In the genomic region with DNA sequence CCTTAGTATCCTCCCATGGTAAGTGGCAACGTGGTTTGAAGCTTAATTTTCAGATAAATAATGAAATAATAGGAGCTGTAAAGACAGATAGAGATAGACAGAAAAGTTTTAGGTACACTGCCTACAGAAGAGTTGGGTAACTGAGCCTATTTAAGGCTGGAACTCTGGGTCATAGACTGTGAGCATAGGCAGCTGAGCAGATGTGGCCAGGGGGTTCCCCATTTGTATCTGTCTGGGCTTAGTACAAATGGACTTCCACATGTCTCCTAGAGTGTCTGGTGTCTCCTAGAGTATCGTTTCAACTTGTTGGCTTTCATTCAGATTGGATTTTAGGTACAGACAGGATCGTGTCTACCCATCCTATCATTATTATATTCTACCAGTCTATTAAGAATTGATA, we compare ENCODE assay signal across 7 cellular contexts.
"Had no signal": no experiment of that assay in that cellular context is flagged by ENCODE, and none has a peak within 500 bp of the region (broad histone marks: within the 10 kb centered on the region; RNA-seq: fewer than 3 reads in every experiment).

No MANE protein-coding gene starts in this region.

- ATAC-seq: GM23338, HCT116, HepG2 had no signal

- H3K36me3 ChIP-seq: HAP-1 had no signal

- H3K9me3 ChIP-seq: HAP-1 had no signal

- DNase-seq: HFFc6 had no signal

- H3K4me3 Mint-ChIP-seq: GM23338, HFFc6, IgD-negative memory B cell had no signal

- H2AFZ ChIP-seq: GM23338 had no signal

- H3K4me1 Mint-ChIP-seq: GM23338 had no signal

- H3K4me3 ChIP-seq: GM23338, HAP-1 had no signal

- H3K4me1 ChIP-seq: HAP-1 had no signal

- H3K27ac ChIP-seq: HL-60 had no signal

- H3K4me2 ChIP-seq: GM23338 had no signal

- H3K27ac Mint-ChIP-seq: GM23338, HFFc6 had no signal
